ENCODE assay signal across 9 cellular contexts in genomic region chr9:129620669-129621295, GRCh38. TPM values are rescaled to one million over a fixed set of nuclear protein-coding genes. Genes with fewer than 3 reads are reported as not detected.
DNase-seq lines count a peak whose midpoint lies in the region; ATAC-seq, FAIRE-seq and TF ChIP-seq lines count a peak whose summit lies in the region.
"Had no signal": no experiment of that assay in that cellular context is flagged by ENCODE, and none has a peak within 500 bp of the region (broad histone marks: within the 10 kb centered on the region; RNA-seq: fewer than 3 reads in every experiment).

Gene C9orf50 (minus strand): TSS chr9:129621101. CDS start chr9:129620574, 527 bp downstream.

- TF ChIP-seq RAD21 in HepG2 (CRISPR knock-in tag; IDR thresholded peaks at IDR 0.05) = no peak

- peaks cover 32% of the 10 kb centered on the region for H3K4me1 ChIP-seq in HepG2 (ENCODE audit: insufficient read depth, low read length)
- H3K4me1 ChIP-seq in testis = peaks cover 8% of the 10 kb centered on the region

- POLR2A ChIA-PET in HepG2 (lab: Yijun Ruan, JAX) = interaction anchor here (0.8 to 1.6 kb wide), 6 partner anchors 9 to 478 kb away, joined by 3 to 6 read pairs (median 4); partner anchors contain the start of gene IER5L

- CTCF ChIA-PET in HepG2 (lab: Yijun Ruan, JAX; ENCODE audit: low intra/inter-chr PET ratio, low total read pairs) = no interaction called here

- peak within 1 kb of the TSS; percentile 86 for H3K4me2 ChIP-seq in HepG2 (ENCODE audit: low read depth, low read length)

- H3K9me3 ChIP-seq in HepG2 (ENCODE audit: low read length) (no peaks in the 10 kb centered on the region), testis (no peaks in the 10 kb centered on the region)

- intact Hi-C loops in HepG2 (cut with micrococcal nuclease; ENCODE audit: unreplicated experiment) = loop anchor here (10.0 kb wide), 1 partner anchor 446 kb away; the partner anchor contains the start of gene IER5L
- intact Hi-C loops in testis (cut with DNase I; ENCODE audit: low total_unique reads) = no loop called here

- H3K36me3 ChIP-seq in HepG2 (replicated peaks in 1 of 2; ENCODE audit: control insufficient read depth in 1 of 2, insufficient read depth in 2 of 2, low read length in 2 of 2) (no peaks in the 10 kb centered on the region), testis (ENCODE audit: low read depth, missing control alignments) (no peaks in the 10 kb centered on the region)

- 8% methylated on average over 20 of the region's 21 CpGs for WGBS in HepG2 (ENCODE audit: low lambda C conversion rate)
- 20 to 23% methylated on average over 5 to 21 of the region's 21 CpGs for WGBS in testis, 2 donors

- TF ChIP-seq POLR2A in HepG2 (IDR thresholded peaks at IDR 0.05; ENCODE audit: insufficient read depth in 1 of 2, low read depth in 2 of 2, low read length in 2 of 2) = no peak
- TF ChIP-seq POLR2A in testis (IDR thresholded peaks at IDR 0.05) = no peak

- FAIRE-seq in HepG2 (lab: Jason Lieb, UNC) = no peak

- ATAC-seq in activated naive CD8-positive, alpha-beta T cell treated with anti-CD3 and anti-CD28 coated beads, Interleukin-2, amount 50 U/mL, for 24 hours = no peak
- ATAC-seq in HepG2 (peak; percentile 30; the same call in 2 of the 3 replicates), HG02852 (IDR thresholded peaks at IDR 0.05; ENCODE audit: unreplicated experiment) (no peak)
- ATAC-seq: sciatic nerve had no signal

- no peak within 1 kb of the TSS for H2AFZ ChIP-seq in HepG2 (ENCODE audit: low read length)

- no peak within 1 kb of the TSS for H3K27ac Mint-ChIP-seq in activated naive CD8-positive, alpha-beta T cell treated with anti-CD3 and anti-CD28 coated beads, Interleukin-2, amount 50 U/mL, for 24 hours

- peak within 1 kb of the TSS; percentile 41; the same call in 1 of the 2 replicates for H3K9ac ChIP-seq in HepG2 (ENCODE audit: insufficient read depth, low read depth, low read length)

- H3K27ac ChIP-seq in HepG2 (ENCODE audit: extremely low read length, insufficient read depth, low read length) (no peak within 1 kb of the TSS), testis (no peak within 1 kb of the TSS)

- H3K27me3 Mint-ChIP-seq in activated naive CD8-positive, alpha-beta T cell treated with anti-CD3 and anti-CD28 coated beads, Interleukin-2, amount 50 U/mL, for 24 hours = peaks cover 34% of the 10 kb centered on the region

- TF ChIP-seq EP300 in HepG2 (IDR thresholded peaks at IDR 0.05; ENCODE audit: low read depth in 2 of 2, low read length in 2 of 2) = no peak
- TF ChIP-seq EP300 in HepG2 (CRISPR knock-in tag; IDR thresholded peaks at IDR 0.05; ENCODE audit: borderline replicate concordance) = no peak

- H3K79me2 ChIP-seq in HepG2 (ENCODE audit: insufficient read depth, low read length) = no peaks in the 10 kb centered on the region

- peak; percentile 66 for DNase-seq in NCI-H748 (lab: John Stamatoyannopoulos, UW; ENCODE audit: unreplicated experiment)
- no peak for DNase-seq in NCI-H748 treated with DMSO at 0.1 percent for 48 hours (lab: John Stamatoyannopoulos, UW)
- no peak for DNase-seq in activated naive CD8-positive, alpha-beta T cell treated with anti-CD3 and anti-CD28 coated beads, Interleukin-2, amount 50 U/mL, for 24 hours
- no peak for DNase-seq in HepG2 (ENCODE audit: low spot score)
- DNase-seq in testis = no peak
- DNase-seq in GDM1 (lab: John Stamatoyannopoulos, UW) = no peak
- no peak for DNase-seq in KG1 (lab: John Stamatoyannopoulos, UW)

- H3K4me3 ChIP-seq in HepG2 (replicated peaks in 1 of 3; ENCODE audit: insufficient read depth in 1 of 3, low read depth in 2 of 3, low read length in 3 of 3) (peak within 1 kb of the TSS; percentile 38 to 65 (median 53)), testis (peak within 1 kb of the TSS; percentile 53 to 61)

- peaks cover 2% of the 10 kb centered on the region for H3K36me3 Mint-ChIP-seq in activated naive CD8-positive, alpha-beta T cell treated with anti-CD3 and anti-CD28 coated beads, Interleukin-2, amount 50 U/mL, for 24 hours (ENCODE audit: low read depth)

- peaks cover 24% of the 10 kb centered on the region for H3K4me1 Mint-ChIP-seq in activated naive CD8-positive, alpha-beta T cell treated with anti-CD3 and anti-CD28 coated beads, Interleukin-2, amount 50 U/mL, for 24 hours

- H3K27me3 ChIP-seq in HepG2 (ENCODE audit: control insufficient read depth in 1 of 2, insufficient read depth in 2 of 2, low read length in 2 of 2) = peaks cover 0 to 15% of the 10 kb centered on the region in 2 experiments; a peak in 3 of 5 replicates
- H3K27me3 ChIP-seq in testis = no peaks in the 10 kb centered on the region

- peak within 1 kb of the TSS; percentile 34 for H3K4me3 Mint-ChIP-seq in activated naive CD8-positive, alpha-beta T cell treated with anti-CD3 and anti-CD28 coated beads, Interleukin-2, amount 50 U/mL, for 24 hours

- TF ChIP-seq CTCF in HepG2 (CRISPR knock-in tag; IDR thresholded peaks at IDR 0.05) (no peak), testis (IDR thresholded peaks at IDR 0.05) (no peak)

- peaks cover 3% of the 10 kb centered on the region for H3K9me3 Mint-ChIP-seq in activated naive CD8-positive, alpha-beta T cell treated with anti-CD3 and anti-CD28 coated beads, Interleukin-2, amount 50 U/mL, for 24 hours

- in situ Hi-C loops in HepG2 (cut with HindIII; ENCODE audit: extremely low pct_ligation_motif_present, low pct_unique_long_range_greater_than_20kb) = loop anchor here (5.0 kb wide), 1 partner anchor 478 kb away; no protein-coding TSS in a partner anchor

- no TSS peak for BruUV-seq in HepG2 (replicated peaks; lab: Mats Ljungman, UMichigan)

- H4K20me1 ChIP-seq in HepG2 (ENCODE audit: insufficient read depth, low read length) = peaks cover 7% of the 10 kb centered on the region; the same call in 1 of the 2 replicates

TF ChIP-seq in HepG2, 621 proteins besides CTCF, POLR2A, EP300 and RAD21 (continues in another document):
- TF ChIP-seq FUBP1 (CRISPR knock-in tag; IDR thresholded peaks at IDR 0.05; ENCODE audit: borderline replicate concordance) (no peak), HOXA5 (CRISPR knock-in tag; IDR thresholded peaks at IDR 0.05) (no peak), KDM1A (CRISPR knock-in tag; IDR thresholded peaks at IDR 0.05) (no peak), ZNF335 (CRISPR knock-in tag; IDR thresholded peaks at IDR 0.05) (no peak), HMG20A (CRISPR knock-in tag; IDR thresholded peaks at IDR 0.05; ENCODE audit: borderline replicate concordance) (no peak), TMF1 (CRISPR knock-in tag; IDR thresholded peaks at IDR 0.05; ENCODE audit: low read depth) (no peak), ELF4 (CRISPR knock-in tag; IDR thresholded peaks at IDR 0.05; ENCODE audit: borderline replicate concordance) (no peak), KDM4B (CRISPR knock-in tag; IDR thresholded peaks at IDR 0.05) (no peak), SAP130 (CRISPR knock-in tag; IDR thresholded peaks at IDR 0.05; ENCODE audit: low read depth) (no peak; the same call in 1 of the 2 replicates)

RNA-seq across cellular contexts. Expression of gene C9orf50, which starts in this region (rescaled TPM):
- total RNA-seq in HepG2 (2016; rRNA removed; fragmentation: Illumina TruSeq; extraction: Trizol) (not detected in 2 replicates), testis (1 to 10 TPM; 3.7 to 9.4 TPM)
- not detected in 2 replicates for total RNA-seq in HepG2 (2016; cell fraction: cytosol; rRNA removed; fragmentation: Illumina TruSeq; extraction: Trizol; ENCODE audit: low read depth)
- total RNA-seq in HepG2 (2016; cell fraction: insoluble cytoplasmic fraction; rRNA removed; fragmentation: Illumina TruSeq; extraction: Trizol) = not detected in 2 replicates
- total RNA-seq in HepG2 (2016; cell fraction: membrane; rRNA removed; fragmentation: Illumina TruSeq; extraction: Trizol) = not detected in 2 replicates
- not detected in 2 replicates for total RNA-seq in HepG2 (2016; cell fraction: nucleus; rRNA removed; fragmentation: Illumina TruSeq; extraction: Trizol)
- polyA plus RNA-seq in HepG2 (2011; rRNA removed) (not detected in 2 replicates), testis (ENCODE audit: insufficient read depth, low read depth, low replicate concordance) (14.6 TPM)
- not detected in 2 replicates for polyA plus RNA-seq in HepG2 (2011; cell fraction: cytosol; rRNA removed)
- 0.10 TPM in 1 of 2 replicates, not detected in the other for polyA plus RNA-seq in HepG2 (2011; cell fraction: nucleus; rRNA removed)
- not detected in 2 replicates for polyA plus RNA-seq in HepG2 (2012)
- not detected in 2 replicates for polyA plus RNA-seq in HepG2 (2016; cell fraction: cytosol; fragmentation: Illumina TruSeq; extraction: Trizol; ENCODE audit: low read depth)
- not detected in 2 replicates for polyA plus RNA-seq in HepG2 (2016; cell fraction: insoluble cytoplasmic fraction; fragmentation: Illumina TruSeq; extraction: Trizol; ENCODE audit: low read depth)
- polyA plus RNA-seq in HepG2 (2016; cell fraction: membrane; fragmentation: Illumina TruSeq; extraction: Trizol; ENCODE audit: low read depth) = not detected in 2 replicates
- not detected in 2 replicates for polyA plus RNA-seq in HepG2 (2016; cell fraction: nucleus; fragmentation: Illumina TruSeq; extraction: Trizol; ENCODE audit: insufficient read depth, low read depth)
- polyA minus RNA-seq in HepG2 (2011; rRNA and poly(A)+ RNA removed; ENCODE audit: low replicate concordance) = not detected in 2 replicates
- not detected in 2 replicates for polyA minus RNA-seq in HepG2 (2011; cell fraction: cytosol; rRNA and poly(A)+ RNA removed)
- polyA minus RNA-seq in HepG2 (2011; cell fraction: nucleus; rRNA and poly(A)+ RNA removed) = not detected in 2 replicates

Comparison
In these comparisons a context has a peak if more than half of its experiments do, and no peak if none do; other contexts are left out.
1. RNA of gene C9orf50 (polyA plus RNA-seq): 14.6 TPM in testis (single experiment); 0.10 TPM in HepG2; every median in the first group is over 10 times any median in the second.
2. Peak in ATAC-seq, H3K4me3 ChIP-seq, H3K9ac ChIP-seq and H3K4me2 ChIP-seq in HepG2; RNA of the gene not detected or under 1 TPM.